ENCODE assay signal across 8 cellular contexts in the genomic region with DNA sequence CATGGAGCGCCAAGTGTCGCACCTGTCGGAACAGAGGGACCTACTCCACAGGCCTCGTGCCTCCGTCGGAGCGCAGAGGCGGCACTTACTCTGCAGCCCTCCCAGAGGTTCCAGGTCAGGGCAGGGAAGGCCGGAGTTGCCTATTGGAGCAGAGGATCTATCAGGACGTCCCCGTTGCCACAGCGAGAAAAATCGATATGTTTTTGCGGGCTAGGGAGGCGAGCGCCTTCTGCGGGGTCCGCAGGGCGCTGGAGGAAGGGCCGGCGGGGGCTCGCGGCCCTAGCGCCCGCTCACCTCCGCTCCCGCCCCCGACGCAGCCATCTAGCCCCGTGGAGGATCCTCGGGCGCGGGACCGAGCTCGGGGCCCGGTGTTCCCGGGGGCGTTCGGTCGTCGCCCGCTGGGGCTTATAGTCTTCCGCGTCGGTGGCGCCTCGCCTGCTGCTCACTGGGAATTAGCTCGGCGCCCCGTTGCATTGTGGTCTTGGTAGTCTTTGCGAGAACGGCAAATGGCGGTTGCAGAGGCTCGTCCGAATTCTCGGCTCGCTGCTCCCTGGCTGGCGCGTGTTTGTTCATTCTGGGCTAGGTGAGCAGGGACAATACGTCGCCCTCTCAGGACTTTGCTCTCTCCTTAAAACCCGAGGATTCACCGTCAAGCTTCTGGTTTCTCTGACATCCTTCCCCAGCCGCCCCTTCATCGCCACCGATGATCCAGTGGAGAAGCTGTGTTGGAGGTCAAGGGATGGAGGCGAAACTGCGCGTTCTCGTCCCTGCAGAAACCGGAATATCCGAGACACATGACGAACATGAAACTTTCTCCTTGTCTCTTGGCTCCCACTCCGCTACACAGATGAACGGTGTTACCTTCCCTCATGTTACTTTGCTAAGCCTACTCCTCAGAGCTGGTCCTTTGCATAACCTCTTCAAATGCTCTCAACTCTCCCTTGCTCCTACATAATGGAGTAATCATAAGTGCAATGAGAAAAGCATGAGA. TPM values are rescaled to one million over a fixed set of nuclear protein-coding genes. Genes with fewer than 3 reads are reported as not detected.
DNase-seq lines count a peak whose midpoint lies in the region; ATAC-seq, FAIRE-seq and TF ChIP-seq lines count a peak whose summit lies in the region.

Gene JTB, minus strand, starts transcription at position 425 of the 991 bp plus-strand sequence. Its CDS starts 422 bp downstream, at position 3.

- peak within 1 kb of the TSS; percentile 91 to 92 for H3K4me3 ChIP-seq in kidney (ENCODE audit: low read length in 2 of 2)

- peaks cover 4 to 8% of the 10 kb centered on the region in 2 donors for H3K36me3 ChIP-seq in kidney (ENCODE audit: control insufficient read depth in 1 of 2, insufficient read depth in 2 of 2, low read length in 2 of 2)

- no peak for FAIRE-seq in kidney (lab: Jason Lieb, UNC)

- H3K27ac ChIP-seq in 22Rv1: peak within 1 kb of the TSS; percentile 100
- H3K27ac ChIP-seq in kidney (ENCODE audit: low read depth in 2 of 2, low read length in 2 of 2): peak within 1 kb of the TSS; percentile 83 to 92

- H3K9ac ChIP-seq in kidney (ENCODE audit: low read length in 2 of 2): peak within 1 kb of the TSS; percentile 95 to 98

- H3K4me1 ChIP-seq in kidney (ENCODE audit: control insufficient read depth in 1 of 2, insufficient read depth in 1 of 2, low read depth in 1 of 2, low read length in 2 of 2): peaks cover 0 to 8% of the 10 kb centered on the region in 2 donors

- intact Hi-C loops in kidney (cut with DNase I): no loop called here

- peak; percentile 15; the same call in 1 of the 2 replicates for TF ChIP-seq CTCF in 22Rv1 (IDR thresholded peaks at IDR 0.05)
- TF ChIP-seq CTCF in kidney (IDR thresholded peaks at IDR 0.05; ENCODE audit: borderline replicate concordance, extremely low read depth, insufficient read depth): no peak

- DNase-seq in NCI-H446 treated with DMSO at 0.1 percent for 48 hours (lab: John Stamatoyannopoulos, UW): peak; percentile 45
- DNase-seq in activated CD4-positive, alpha-beta T cell treated with anti-CD3 and anti-CD28 coated beads for 1 hour: peak; percentile 74
- peak; percentile 91 for DNase-seq in cerebellar cortex (ENCODE audit: low spot score)
- DNase-seq in kidney: peak; percentile 96
- peak; percentile 63 to 73 for DNase-seq in stimulated activated CD4-positive, alpha-beta T cell treated with anti-CD3 and anti-CD28 coated beads, Interleukin-15, amount 100 ng/mL, for 1 hour (ENCODE audit: low read depth in 1 of 2, low spot score in 1 of 2)

- ATAC-seq in GM18861 (IDR thresholded peaks at IDR 0.05; ENCODE audit: unreplicated experiment) (peak; percentile 65), HG03196 (IDR thresholded peaks at IDR 0.05; ENCODE audit: unreplicated experiment) (peak; percentile 79)

- H3K9me3 ChIP-seq in kidney (ENCODE audit: control insufficient read depth in 1 of 2, low read length in 2 of 2): no peaks in the 10 kb centered on the region

RNA-seq across cellular contexts. Expression of gene JTB, which starts in this region (rescaled TPM):
- 97.0 TPM for total RNA-seq in kidney
- polyA plus RNA-seq in kidney (ENCODE audit: insufficient read depth, low read depth, low replicate concordance): 188 TPM

Comparison
In these comparisons a context has a peak if more than half of its experiments do, and no peak if none do; other contexts are left out.
1. Peak in every context shown above with its lines: DNase-seq, ATAC-seq, H3K4me3 ChIP-seq and H3K27ac ChIP-seq.
2. DNase-seq: peak in every context shown above with its lines; median percentile 96 in kidney; 91 in cerebellar cortex; 74 in activated CD4-positive, alpha-beta T cell treated with anti-CD3 and anti-CD28 coated beads for 1 hour; 68 in stimulated activated CD4-positive, alpha-beta T cell treated with anti-CD3 and anti-CD28 coated beads, Interleukin-15, amount 100 ng/mL, for 1 hour; 45 in NCI-H446 treated with DMSO at 0.1 percent for 48 hours.